ENCODE assay signal across 8 cellular contexts in the genomic region with DNA sequence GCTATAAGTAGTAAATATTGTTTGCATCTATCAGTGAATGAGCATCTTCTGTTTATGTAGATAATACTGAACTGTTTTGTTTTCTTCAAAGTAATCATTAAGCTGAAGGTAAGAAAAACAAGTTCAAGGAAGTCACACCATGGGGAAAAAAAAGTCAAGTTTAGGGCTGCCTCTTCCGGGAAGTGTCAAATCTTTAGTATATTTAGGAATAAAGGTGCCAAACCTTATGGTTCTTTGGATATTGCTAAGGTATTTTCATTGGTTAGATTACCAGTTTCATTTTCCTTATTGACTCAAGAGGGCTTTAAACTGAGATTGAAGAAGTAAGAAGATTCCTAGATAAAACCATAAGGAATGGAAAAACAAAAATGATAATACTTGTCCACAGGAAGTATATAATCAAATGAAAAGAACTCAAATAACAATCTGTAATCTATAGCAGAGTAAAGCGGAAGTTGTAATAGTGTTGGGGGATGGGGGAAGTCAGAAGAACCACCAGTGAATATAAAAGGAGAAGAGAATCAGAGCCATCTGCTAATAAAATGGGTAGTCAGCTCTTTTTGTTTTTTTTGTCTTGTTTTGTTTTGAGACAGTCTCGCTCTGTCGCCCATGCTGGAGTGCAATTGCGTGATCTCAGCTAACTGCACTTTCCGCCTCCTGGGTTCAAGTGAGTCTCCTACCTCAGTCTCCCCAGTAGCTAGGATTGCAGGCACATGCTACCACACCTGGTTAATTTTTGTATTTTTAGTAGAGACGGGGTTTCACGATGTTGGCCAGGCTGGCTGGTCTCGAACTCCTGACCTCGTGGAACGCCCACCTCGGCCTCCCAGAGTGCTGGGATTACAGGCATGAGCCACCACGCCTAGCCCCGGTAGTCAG. TPM values are rescaled to one million over a fixed set of nuclear protein-coding genes. Genes with fewer than 3 reads are reported as not detected.
DNase-seq lines count a peak whose midpoint lies in the region; ATAC-seq and TF ChIP-seq lines count a peak whose summit lies in the region.

No MANE protein-coding gene starts in this region.

- peaks cover 20% of the 10 kb centered on the region for H3K4me1 ChIP-seq in ACC112 (ENCODE audit: control insufficient read depth, insufficient read depth, low read length, unreplicated experiment)
- H3K4me1 ChIP-seq in right lobe of liver: peaks cover 0 to 20% (median 0%) of the 10 kb centered on the region in 4 donors

- peaks cover 5% of the 10 kb centered on the region for H3K36me3 Mint-ChIP-seq in natural killer cell treated with Interleukin-12 subunit alpha and Interleukin-12 subunit beta and Interleukin-15 and Interleukin-18, amount 100 ng/mL, for 72 hours

- ATAC-seq in right lobe of liver (no peak), GM21619 (IDR thresholded peaks at IDR 0.05; ENCODE audit: unreplicated experiment) (no peak)
- ATAC-seq in natural killer cell treated with Interleukin-12 subunit alpha and Interleukin-12 subunit beta and Interleukin-15 and Interleukin-18, amount 100 ng/mL, for 72 hours: no peak

- WGBS in right lobe of liver (ENCODE audit: insufficient coverage, low coverage, low lambda C conversion rate, missing lambda C conversion rate): 72% methylated on average over 14 of the region's 14 CpGs

- H3K4me1 Mint-ChIP-seq in natural killer cell treated with Interleukin-12 subunit alpha and Interleukin-12 subunit beta and Interleukin-15 and Interleukin-18, amount 100 ng/mL, for 72 hours (ENCODE audit: low read depth in 2 of 2): peaks cover 21 to 47% of the 10 kb centered on the region in 2 donors

- no peaks in the 10 kb centered on the region for H3K9me3 Mint-ChIP-seq in natural killer cell treated with Interleukin-12 subunit alpha and Interleukin-12 subunit beta and Interleukin-15 and Interleukin-18, amount 100 ng/mL, for 72 hours

- no peak for DNase-seq in HFF-Myc (ENCODE audit: extremely low read depth, low read depth)
- DNase-seq in activated CD8-positive, alpha-beta memory T cell treated with anti-CD3 and anti-CD28 coated beads, Interleukin-2, amount 50 U/mL, for 4 hours: peak; percentile 29
- DNase-seq in right lobe of liver: no peak
- no peak for DNase-seq in NCI-H1930 (lab: John Stamatoyannopoulos, UW)
- no peak for DNase-seq in EL
- DNase-seq in natural killer cell treated with Interleukin-12 subunit alpha and Interleukin-12 subunit beta and Interleukin-15 and Interleukin-18, amount 100 ng/mL, for 72 hours (ENCODE audit: low spot score): no peak

- no peak overlapping the region for H2AFZ ChIP-seq in ACC112 (ENCODE audit: low read length, unreplicated experiment)

- TF ChIP-seq POLR2A in right lobe of liver (IDR thresholded peaks at IDR 0.05): no peak

- H3K36me3 ChIP-seq in ACC112 (ENCODE audit: insufficient read depth, low read length) (peaks cover 18% of the 10 kb centered on the region), right lobe of liver (peaks cover 0 to 19% (median 2%) of the 10 kb centered on the region in 4 donors)

- H3K9me3 ChIP-seq in right lobe of liver: no peaks in the 10 kb centered on the region

- no peak overlapping the region for H3K4me3 Mint-ChIP-seq in natural killer cell treated with Interleukin-12 subunit alpha and Interleukin-12 subunit beta and Interleukin-15 and Interleukin-18, amount 100 ng/mL, for 72 hours

- H3K27me3 ChIP-seq in ACC112 (ENCODE audit: insufficient read depth, low read length): no peaks in the 10 kb centered on the region
- no peaks in the 10 kb centered on the region for H3K27me3 ChIP-seq in right lobe of liver

- H3K79me2 ChIP-seq in ACC112 (ENCODE audit: control insufficient read depth, insufficient read depth, low read length, unreplicated experiment): peaks cover 58% of the 10 kb centered on the region

- peak overlapping the region; percentile 98 for H3K4me3 ChIP-seq in ACC112 (ENCODE audit: low read depth, low read length)
- H3K4me3 ChIP-seq in HFF-Myc (replicated peaks; ENCODE audit: low read depth, low read length): peak overlapping the region; percentile 92
- peak overlapping the region in 1 of 3 donors; percentile 90 for H3K4me3 ChIP-seq in right lobe of liver

- no peak overlapping the region for H3K27ac Mint-ChIP-seq in natural killer cell treated with Interleukin-12 subunit alpha and Interleukin-12 subunit beta and Interleukin-15 and Interleukin-18, amount 100 ng/mL, for 72 hours

- no peaks in the 10 kb centered on the region for H3K27me3 Mint-ChIP-seq in natural killer cell treated with Interleukin-12 subunit alpha and Interleukin-12 subunit beta and Interleukin-15 and Interleukin-18, amount 100 ng/mL, for 72 hours

- TF ChIP-seq CTCF in HFF-Myc (IDR thresholded peaks at IDR 0.05; ENCODE audit: low read depth, low read length, missing control alignments) (no peak), right lobe of liver (IDR thresholded peaks at IDR 0.05) (no peak)

- intact Hi-C loops in right lobe of liver (cut with DNase I): no loop called here

- H3K27ac ChIP-seq in ACC112 (ENCODE audit: low read depth, low read length) (no peak overlapping the region), right lobe of liver (peak overlapping the region in 2 of 3 donors; percentile 89 to 91)

RNA-seq across cellular contexts. Expression of gene ATM, which starts 2.3 kb away (rescaled TPM):
- total RNA-seq in right lobe of liver: 10 to 100 TPM; 24.9 to 47.1 (median 32.4) TPM
- total RNA-seq in natural killer cell treated with Interleukin-12 subunit alpha and Interleukin-12 subunit beta and Interleukin-15 and Interleukin-18, amount 100 ng/mL, for 72 hours: 100 to 1,000 TPM in 1 of 2 donors, 10 to 100 TPM in 1; 86.4 to 107 TPM

RNA-seq across cellular contexts. Expression of gene NPAT, which starts 2.7 kb away (rescaled TPM):
- 1 to 10 TPM; 4.8 to 7.8 (median 5.9) TPM for total RNA-seq in right lobe of liver
- 10 to 100 TPM; 31.1 to 35.8 TPM for total RNA-seq in natural killer cell treated with Interleukin-12 subunit alpha and Interleukin-12 subunit beta and Interleukin-15 and Interleukin-18, amount 100 ng/mL, for 72 hours
